In genomic region chr13:19713186-19713965, GRCh38 we compare ENCODE assay signal across 10 cellular contexts.
DNase-seq lines count a peak whose midpoint lies in the region; ATAC-seq, FAIRE-seq and TF ChIP-seq lines count a peak whose summit lies in the region.
"Had no signal": no experiment of that assay in that cellular context is flagged by ENCODE, and none has a peak within 500 bp of the region (broad histone marks: within the 10 kb centered on the region; RNA-seq: fewer than 3 reads in every experiment).

No MANE protein-coding gene starts in this region.

- H3K79me2 ChIP-seq in mesendoderm (ENCODE audit: control insufficient read depth, insufficient read depth, low read length), result no peaks in the 10 kb centered on the region

- no peaks in the 10 kb centered on the region for H3K36me3 ChIP-seq in mesendoderm (ENCODE audit: control insufficient read depth, insufficient read depth, low read length)
- H3K36me3 ChIP-seq in pancreas, result no peaks in the 10 kb centered on the region

- H3K4ac ChIP-seq in mesendoderm (ENCODE audit: low read depth, low read length), result no peak overlapping the region

- no peak overlapping the region for H3K18ac ChIP-seq in mesendoderm (ENCODE audit: low read length)

- H3K56ac ChIP-seq in mesendoderm (ENCODE audit: low read length), result no peak overlapping the region

- no peak overlapping the region for H2BK15ac ChIP-seq in mesendoderm (replicated peaks; ENCODE audit: low read depth)

- H3K79me1 ChIP-seq in mesendoderm (ENCODE audit: low read length), result no peaks in the 10 kb centered on the region

- H3K9ac ChIP-seq in mesendoderm (ENCODE audit: low read length), result no peak overlapping the region

- H3K27me3 ChIP-seq in mesendoderm (ENCODE audit: insufficient read depth, low read length, poor library complexity) (no peaks in the 10 kb centered on the region), pancreas (no peaks in the 10 kb centered on the region)
- H3K27me3 ChIP-seq: testis had no signal

- no peaks in the 10 kb centered on the region for H3K9me3 ChIP-seq in pancreas
- H3K9me3 ChIP-seq: testis had no signal

- no CpG with 5 or more reads among the region's 10 CpGs for WGBS in mesendoderm (ENCODE audit: extremely low coverage, insufficient coverage, low lambda C conversion rate)
- 80 to 81% methylated on average over 10 of the region's 10 CpGs for WGBS in pancreas, 2 donors

- intact Hi-C loops in pancreas (cut with DNase I), result no loop called here

- ATAC-seq in GM18505 (IDR thresholded peaks at IDR 0.05; ENCODE audit: unreplicated experiment), result no peak
- ATAC-seq in pancreas, result no peak

- no peak overlapping the region for H4K5ac ChIP-seq in mesendoderm (ENCODE audit: low read length)

- H3K4me3 ChIP-seq in mesendoderm (ENCODE audit: low read length) (no peak overlapping the region), pancreas (no peak overlapping the region)
- H3K4me3 ChIP-seq: testis had no signal

- H3K4me2 ChIP-seq in mesendoderm (ENCODE audit: low read length), result no peak overlapping the region

- H3K23ac ChIP-seq in mesendoderm (ENCODE audit: low read length), result no peak overlapping the region

- peak; percentile 17 for DNase-seq in GM03348 (ENCODE audit: low spot score)
- peak; percentile 82 for DNase-seq in M059J (ENCODE audit: low read depth)
- peak; percentile 67 for DNase-seq in astrocyte of the hippocampus (ENCODE audit: low read depth, low spot score)
- peak; percentile 9 for DNase-seq in mesendoderm
- no peak for DNase-seq in anterior cingulate cortex (lab: John Stamatoyannopoulos, UW)
- DNase-seq in islet precursor cell, result no peak
- no peak for DNase-seq in pancreas
- DNase-seq: GF-D8, testis had no signal

- TF ChIP-seq CTCF in pancreas (IDR thresholded peaks at IDR 0.05), result no peak

- no peak overlapping the region for H2AK5ac ChIP-seq in mesendoderm (ENCODE audit: low read length)

- no peak overlapping the region for H2BK5ac ChIP-seq in mesendoderm (ENCODE audit: low read length)

- no peak overlapping the region for H2BK120ac ChIP-seq in mesendoderm (ENCODE audit: low read depth, low read length)

- H3K4me1 ChIP-seq in mesendoderm (ENCODE audit: control insufficient read depth, low read depth, low read length), result no peaks in the 10 kb centered on the region
- H3K4me1 ChIP-seq in pancreas, result no peaks in the 10 kb centered on the region
- H3K4me1 ChIP-seq: testis had no signal

- H3K27ac ChIP-seq in mesendoderm (ENCODE audit: low read depth, low read length), result no peak overlapping the region
- H3K27ac ChIP-seq in pancreas, result no peak overlapping the region
- H3K27ac ChIP-seq: testis had no signal

- no peak for TF ChIP-seq POLR2A in GM18505 (IDR thresholded peaks at IDR 0.05; ENCODE audit: borderline replicate concordance, extremely low read depth, insufficient read depth, insufficient read length)

- FAIRE-seq in pancreas (lab: Jason Lieb, UNC), result no peak

- H4K8ac ChIP-seq in mesendoderm (ENCODE audit: low read depth, low read length), result no peak overlapping the region

Comparison
In these comparisons a context has a peak if more than half of its experiments do, and no peak if none do; other contexts are left out.
1. DNase-seq: peak in GM03348 (single experiment), M059J (single experiment), astrocyte of the hippocampus (single experiment) and mesendoderm (single experiment); none in anterior cingulate cortex (0 of 58), islet precursor cell (single experiment) and pancreas (0 of 6).